In the genomic region with DNA sequence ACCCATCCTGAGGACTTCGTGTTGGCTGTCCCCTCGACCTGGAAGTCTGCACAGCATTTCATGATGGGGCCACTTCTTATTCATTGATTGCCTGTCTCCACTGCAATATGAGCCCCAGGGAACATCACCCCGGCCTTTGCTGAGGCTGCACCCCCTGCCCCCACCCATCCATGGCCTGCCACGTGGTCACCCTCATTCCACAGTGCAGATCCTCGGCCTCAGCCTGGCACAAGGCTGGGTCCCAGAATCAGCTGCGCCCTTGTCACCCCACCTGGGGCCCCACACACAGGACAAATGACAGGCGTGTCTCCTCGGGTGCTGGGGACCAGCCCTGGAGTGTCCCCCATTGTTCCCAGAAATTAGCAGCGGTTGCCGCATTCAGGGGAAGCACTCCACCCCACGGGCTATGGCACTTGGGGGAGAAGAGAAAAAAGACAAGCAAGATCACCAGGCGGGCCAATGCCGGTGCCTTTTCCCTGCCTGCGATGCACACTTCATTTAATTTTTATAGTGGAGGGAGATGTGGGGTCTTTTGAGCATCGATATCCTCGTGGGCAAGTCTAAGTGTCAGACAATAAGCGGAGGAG, we compare ENCODE assay signal across 15 cellular contexts.
A peak's percentile ranks its signal among the peaks of the same experiment; 100 is the strongest.
DNase-seq lines count a peak whose midpoint lies in the region; ATAC-seq and TF ChIP-seq lines count a peak whose summit lies in the region.
"Had no signal": no experiment of that assay in that cellular context is flagged by ENCODE, and none has a peak within 500 bp of the region (broad histone marks: within the 10 kb centered on the region; RNA-seq: fewer than 3 reads in every experiment).

No MANE protein-coding gene starts in this region.

- H3K4me1 ChIP-seq in heart right ventricle (peaks cover 0 to 15% (median 5%) of the 10 kb centered on the region in 9 donors), right atrium auricular region (peaks cover 0 to 19% of the 10 kb centered on the region in 2 donors), neural progenitor cell (no peaks in the 10 kb centered on the region)
- H3K4me1 ChIP-seq: Caco-2 had no signal

- peaks cover 16% of the 10 kb centered on the region for H3K27me3 Mint-ChIP-seq in neural progenitor cell (ENCODE audit: insufficient read depth, low read depth)
- H3K27me3 Mint-ChIP-seq in Calu3 (ENCODE audit: unreplicated experiment) = peaks cover 94% of the 10 kb centered on the region
- H3K27me3 Mint-ChIP-seq: CD4-positive, alpha-beta T cell had no signal

- intact Hi-C loops in heart right ventricle (cut with DNase I) = loop anchor here in 3 of 10 donors (5.0 kb wide), 3 partner anchors 49 to 161 kb away; a partner anchor contains a TSS
- intact Hi-C loops in left ventricle myocardium superior (cut with micrococcal nuclease) = no loop called here
- intact Hi-C loops in Calu3 (cut with micrococcal nuclease; ENCODE audit: unreplicated experiment) = no loop called here

- H3K27ac Mint-ChIP-seq in neural progenitor cell = peak overlapping the region; percentile 74
- H3K27ac Mint-ChIP-seq in Calu3 (ENCODE audit: unreplicated experiment) = no peak overlapping the region
- H3K27ac Mint-ChIP-seq: CD4-positive, alpha-beta T cell; GM23338 had no signal

- H3K36me3 Mint-ChIP-seq in neural progenitor cell = no peaks in the 10 kb centered on the region
- H3K36me3 Mint-ChIP-seq in Calu3 (ENCODE audit: insufficient read depth, unreplicated experiment) = no peaks in the 10 kb centered on the region

- CTCF ChIA-PET in Calu3 (lab: Charles Lee) = no interaction called here

- no peaks in the 10 kb centered on the region for H3K79me2 ChIP-seq in neural progenitor cell (ENCODE audit: low read depth)

- no peaks in the 10 kb centered on the region for H3F3A ChIP-seq in neural progenitor cell (ENCODE audit: low read depth)

- H3K27me3 ChIP-seq in heart right ventricle = peaks cover 0 to 5% (median 0%) of the 10 kb centered on the region in 7 donors
- H3K27me3 ChIP-seq in right atrium auricular region = no peaks in the 10 kb centered on the region
- peaks cover 54% of the 10 kb centered on the region for H3K27me3 ChIP-seq in neural progenitor cell

- H3K4me3 ChIP-seq in heart right ventricle = no peak overlapping the region
- no peak overlapping the region for H3K4me3 ChIP-seq in right atrium auricular region
- no peak overlapping the region for H3K4me3 ChIP-seq in neural progenitor cell
- H3K4me3 ChIP-seq: GM23338 had no signal

- H3K9ac ChIP-seq in neural progenitor cell = no peak overlapping the region

- no peaks in the 10 kb centered on the region for H4K20me1 ChIP-seq in neural progenitor cell (ENCODE audit: low read depth)

- no peak for DNase-seq in heart right ventricle
- no peak for DNase-seq in left ventricle myocardium superior
- no peak for DNase-seq in right atrium auricular region (ENCODE audit: low spot score)
- DNase-seq in neural progenitor cell (ENCODE audit: low spot score) = no peak
- DNase-seq in Calu3 = no peak
- DNase-seq: Caco-2; CD4-positive, alpha-beta T cell; GF-D8; KG1; NCI-H187 treated with DMSO at 0.1 percent for 48 hours; NCI-H2227 treated with DMSO at 0.1 percent for 48 hours; SIG-M5 had no signal

- ATAC-seq in heart right ventricle (no peak), left ventricle myocardium superior (no peak), HG03342 (IDR thresholded peaks at IDR 0.05; ENCODE audit: unreplicated experiment) (no peak), GM21717 (IDR thresholded peaks at IDR 0.05; ENCODE audit: unreplicated experiment) (no peak)
- ATAC-seq: GM23338 had no signal

- peaks cover 23% of the 10 kb centered on the region for H3K4me1 Mint-ChIP-seq in neural progenitor cell
- peaks cover 12% of the 10 kb centered on the region for H3K4me1 Mint-ChIP-seq in Calu3 (ENCODE audit: low read depth, unreplicated experiment)

- no peak overlapping the region for H3K4me2 ChIP-seq in neural progenitor cell
- H3K4me2 ChIP-seq: GM23338 had no signal

- H3K9me3 Mint-ChIP-seq in neural progenitor cell = peaks cover 2% of the 10 kb centered on the region
- H3K9me3 Mint-ChIP-seq in Calu3 (ENCODE audit: low read depth, unreplicated experiment) = no peaks in the 10 kb centered on the region
- H3K9me3 Mint-ChIP-seq: CD4-positive, alpha-beta T cell; GM23338 had no signal

- no TSS peak for BruUV-seq in Calu3 (replicated peaks; lab: Mats Ljungman, UMichigan)

- H3K9me3 ChIP-seq in heart right ventricle (no peaks in the 10 kb centered on the region), right atrium auricular region (no peaks in the 10 kb centered on the region), neural progenitor cell (ENCODE audit: low read depth) (no peaks in the 10 kb centered on the region)
- H3K9me3 ChIP-seq: Caco-2 had no signal

- H2AFZ ChIP-seq in neural progenitor cell (replicated peaks) = no peak overlapping the region
- H2AFZ ChIP-seq: GM23338 had no signal

- WGBS in heart right ventricle, 2 donors = 83 to 85% methylated on average over 17 of the region's 17 CpGs

- H3K4me3 Mint-ChIP-seq in neural progenitor cell (peak overlapping the region; percentile 33), Calu3 (ENCODE audit: low read depth, unreplicated experiment) (no peak overlapping the region)
- H3K4me3 Mint-ChIP-seq: CD4-positive, alpha-beta T cell; GM23338 had no signal

- H3K27ac ChIP-seq in heart right ventricle (peak overlapping the region in 6 of 10 donors; percentile 20 to 78 (median 56)), right atrium auricular region (peak overlapping the region; percentile 76 to 85), neural progenitor cell (no peak overlapping the region)

- H3K36me3 ChIP-seq in heart right ventricle (no peaks in the 10 kb centered on the region), right atrium auricular region (no peaks in the 10 kb centered on the region), neural progenitor cell (no peaks in the 10 kb centered on the region)

- no peak for TF ChIP-seq CTCF in heart right ventricle (IDR thresholded peaks at IDR 0.05)
- TF ChIP-seq CTCF in right atrium auricular region (IDR thresholded peaks at IDR 0.05) = no peak
- no peak for TF ChIP-seq CTCF in neural progenitor cell (IDR thresholded peaks at IDR 0.05)
- no peak for TF ChIP-seq CTCF in Calu3 (IDR thresholded peaks at IDR 0.05; ENCODE audit: unreplicated experiment)
